Comparison of ENCODE assay signal across 9 cellular contexts in genomic region chr17:62062313-62062712, GRCh38. TPM values are rescaled to one million over a fixed set of nuclear protein-coding genes. Genes with fewer than 3 reads are reported as not detected.
A peak's percentile ranks its signal among the peaks of the same experiment; 100 is the strongest.
DNase-seq lines count a peak whose midpoint lies in the region; ATAC-seq and TF ChIP-seq lines count a peak whose summit lies in the region.
"Had no signal": no experiment of that assay in that cellular context is flagged by ENCODE, and none has a peak within 500 bp of the region (broad histone marks: within the 10 kb centered on the region; RNA-seq: fewer than 3 reads in every experiment).

No MANE protein-coding gene starts in this region.

- H3K4me1 ChIP-seq in DND-41 (ENCODE audit: insufficient read depth, low read length) (peaks cover 54% of the 10 kb centered on the region), MM.1S (ENCODE audit: low read length) (peaks cover 17% of the 10 kb centered on the region; the same call in 1 of the 2 replicates), neural progenitor cell (peaks cover 24% of the 10 kb centered on the region)

- H2AFZ ChIP-seq in DND-41 (ENCODE audit: low read depth, low read length) (no peak overlapping the region), MM.1S (ENCODE audit: low read length) (no peak overlapping the region), neural progenitor cell (replicated peaks) (no peak overlapping the region)

- intact Hi-C loops in dorsolateral prefrontal cortex (cut with DNase I) = no loop called here

- ATAC-seq in DND-41 (ENCODE audit: insufficient read depth, low read depth) = no peak
- no peak for ATAC-seq in GM19397 (IDR thresholded peaks at IDR 0.05; ENCODE audit: unreplicated experiment)

- H3K27me3 ChIP-seq in DND-41 (ENCODE audit: insufficient read depth, low read length, poor library complexity) (no peaks in the 10 kb centered on the region), MM.1S (replicated peaks; ENCODE audit: insufficient read depth, low read length) (no peaks in the 10 kb centered on the region), dorsolateral prefrontal cortex (no peaks in the 10 kb centered on the region), neural progenitor cell (no peaks in the 10 kb centered on the region)

- H4K20me1 ChIP-seq in DND-41 (ENCODE audit: insufficient read depth, low read length) (peaks cover 46% of the 10 kb centered on the region; the same call in 1 of the 2 replicates), MM.1S (ENCODE audit: insufficient read depth, low read length) (peaks cover 33% of the 10 kb centered on the region), neural progenitor cell (ENCODE audit: low read depth) (peaks cover 76% of the 10 kb centered on the region)

- H3K9me3 ChIP-seq in DND-41 (ENCODE audit: insufficient read depth, low read length, severe bottlenecking) = no peaks in the 10 kb centered on the region
- H3K9me3 ChIP-seq in MM.1S (replicated peaks; ENCODE audit: insufficient read depth, low read length) = no peaks in the 10 kb centered on the region
- no peaks in the 10 kb centered on the region for H3K9me3 ChIP-seq in neural progenitor cell (ENCODE audit: low read depth)

- peaks cover 22% of the 10 kb centered on the region for H3F3A ChIP-seq in MM.1S (ENCODE audit: insufficient read depth, low read length)
- peaks cover 8% of the 10 kb centered on the region for H3F3A ChIP-seq in neural progenitor cell (ENCODE audit: low read depth)

- H3K36me3 Mint-ChIP-seq in neural progenitor cell = peaks cover 12% of the 10 kb centered on the region

- peak overlapping the region; percentile 75; the same call in 1 of the 2 replicates for H3K27ac ChIP-seq in DND-41 (ENCODE audit: low read length)
- H3K27ac ChIP-seq in MM.1S (ENCODE audit: low read length) = no peak overlapping the region
- H3K27ac ChIP-seq in dorsolateral prefrontal cortex = peak overlapping the region in 3 of 59 donors; percentile 9 to 44 (median 20)
- H3K27ac ChIP-seq in neural progenitor cell = no peak overlapping the region

- H3K4me3 ChIP-seq in DND-41 (ENCODE audit: low read depth in 1 of 2, low read length in 2 of 2) (peak overlapping the region; percentile 49 to 80; a peak in 3 of 4 replicates), MM.1S (ENCODE audit: low read length) (peak overlapping the region; percentile 74), dorsolateral prefrontal cortex (peak overlapping the region in 41 of 59 donors; percentile 2 to 99 (median 93)), neural progenitor cell (peak overlapping the region; percentile 79)

- H3K36me3 ChIP-seq in DND-41 (ENCODE audit: insufficient read depth, low read length) = peaks cover 44% of the 10 kb centered on the region
- peaks cover 3% of the 10 kb centered on the region; the same call in 1 of the 2 replicates for H3K36me3 ChIP-seq in MM.1S (replicated peaks; ENCODE audit: insufficient read depth, low read length)
- peaks cover 6% of the 10 kb centered on the region for H3K36me3 ChIP-seq in neural progenitor cell

- peak overlapping the region; percentile 64 for H3K4me3 Mint-ChIP-seq in neural progenitor cell

- DNase-seq in DND-41 (no peak), MM.1S (no peak), dorsolateral prefrontal cortex (no peak), neural progenitor cell (ENCODE audit: low spot score) (no peak), COLO829 (ENCODE audit: low spot score) (no peak), NCI-H1436 (lab: John Stamatoyannopoulos, UW) (no peak), NCI-H510A (lab: John Stamatoyannopoulos, UW) (no peak)
- DNase-seq: T1000 had no signal

- H3K4me1 Mint-ChIP-seq in neural progenitor cell = peaks cover 25% of the 10 kb centered on the region

- no peak for TF ChIP-seq CTCF in DND-41 (IDR thresholded peaks at IDR 0.05; ENCODE audit: borderline replicate concordance, extremely low read depth, low read length, poor library complexity, severe bottlenecking)
- no peak for TF ChIP-seq CTCF in MM.1S (IDR thresholded peaks at IDR 0.05; ENCODE audit: low read length)
- no peak for TF ChIP-seq CTCF in dorsolateral prefrontal cortex (IDR thresholded peaks at IDR 0.05 in 54 of 56, conservative IDR thresholded peaks at IDR 0.05 in 2 of 56; ENCODE audit: low read depth in 1 of 56, partially characterized antibody in 56 of 56)
- no peak for TF ChIP-seq CTCF in neural progenitor cell (IDR thresholded peaks at IDR 0.05)

- H3K4me2 ChIP-seq in DND-41 (ENCODE audit: insufficient read depth, low read length) (peak overlapping the region; percentile 86), MM.1S (ENCODE audit: low read depth, low read length) (peak overlapping the region; percentile 84), neural progenitor cell (peak overlapping the region; percentile 81)

- H3K9ac ChIP-seq in DND-41 (ENCODE audit: low read depth, low read length) (peak overlapping the region; percentile 96), MM.1S (ENCODE audit: low read length) (peak overlapping the region; percentile 58; the same call in 1 of the 2 replicates), neural progenitor cell (peak overlapping the region; percentile 70)

- H3K79me2 ChIP-seq in DND-41 (ENCODE audit: insufficient read depth, low read length) (peaks cover 82% of the 10 kb centered on the region), MM.1S (ENCODE audit: low read length) (peaks cover 82% of the 10 kb centered on the region), neural progenitor cell (ENCODE audit: low read depth) (peaks cover 83% of the 10 kb centered on the region)

- H3K27ac Mint-ChIP-seq in neural progenitor cell = no peak overlapping the region

- no peaks in the 10 kb centered on the region for H3K9me2 ChIP-seq in MM.1S (replicated peaks; ENCODE audit: insufficient read depth, low read length)

- no peaks in the 10 kb centered on the region for H3K9me3 Mint-ChIP-seq in neural progenitor cell

- H3K27me3 Mint-ChIP-seq in neural progenitor cell (ENCODE audit: insufficient read depth, low read depth) = peaks cover 2% of the 10 kb centered on the region

RNA-seq across cellular contexts. Expression of gene MED13, which starts 2.8 kb away (rescaled TPM):
- total RNA-seq in dorsolateral prefrontal cortex (100 to 1,000 TPM in 12 of 120 experiments, 10 to 100 TPM in 108; 54.0 to 110 (median 81.9) TPM), neural progenitor cell (ENCODE audit: low replicate concordance) (50.5 and 59.9 TPM in 2 replicates)
